Comparison of ENCODE assay signal across 12 cellular contexts in genomic region chr1:232509570-232509969, GRCh38.
DNase-seq lines count a peak whose midpoint lies in the region; ATAC-seq and TF ChIP-seq lines count a peak whose summit lies in the region.
"Had no signal": no experiment of that assay in that cellular context is flagged by ENCODE, and none has a peak within 500 bp of the region (broad histone marks: within the 10 kb centered on the region; RNA-seq: fewer than 3 reads in every experiment).

No MANE protein-coding gene starts in this region.

- H3K4me3 Mint-ChIP-seq in GM23338, result no peak overlapping the region
- H3K4me3 Mint-ChIP-seq: activated T-cell treated with anti-CD3 and anti-CD28 coated beads, Interleukin-2, amount 50 U/mL, for 4 hours; stimulated activated naive CD8-positive, alpha-beta T cell treated with anti-CD3 and anti-CD28 coated beads, Interleukin-15, amount 100 ng/mL, for 72 hours had no signal

- DNase-seq in GM23338 (ENCODE audit: low spot score) (peak; percentile 20), astrocyte of the hippocampus (ENCODE audit: low read depth, low spot score) (peak; percentile 30), left ventricle myocardium inferior (peak; percentile 38), pons (ENCODE audit: low spot score) (peak; percentile 37), cerebellar nuclear complex (lab: John Stamatoyannopoulos, UW) (no peak)
- no peak for DNase-seq in activated CD8-positive, alpha-beta memory T cell treated with anti-CD3 and anti-CD28 coated beads, Interleukin-2, amount 50 U/mL, for 4 hours
- DNase-seq in activated CD4-positive, CD25-positive, alpha-beta regulatory T cell (lab: John Stamatoyannopoulos, UW), result no peak
- DNase-seq: activated T-cell treated with anti-CD3 and anti-CD28 coated beads, Interleukin-2, amount 50 U/mL, for 4 hours; EL; stimulated activated naive CD8-positive, alpha-beta T cell treated with anti-CD3 and anti-CD28 coated beads, Interleukin-15, amount 100 ng/mL, for 72 hours had no signal

- H3K36me3 Mint-ChIP-seq in GM23338 (ENCODE audit: low read depth), result peaks cover under 1% of the 10 kb centered on the region; the same call in 1 of the 3 replicates

- H3K27ac Mint-ChIP-seq in GM23338, result no peak overlapping the region
- H3K27ac Mint-ChIP-seq: stimulated activated naive CD8-positive, alpha-beta T cell treated with anti-CD3 and anti-CD28 coated beads, Interleukin-15, amount 100 ng/mL, for 72 hours had no signal

- peaks cover 6% of the 10 kb centered on the region for H3K27me3 Mint-ChIP-seq in GM23338 (ENCODE audit: insufficient read depth, low read depth, poor library complexity)

- intact Hi-C loops in left ventricle myocardium inferior (cut with micrococcal nuclease), result no loop called here

- no peak overlapping the region for H3K4me2 ChIP-seq in GM23338
- H3K4me2 ChIP-seq: hepatocyte had no signal

- TF ChIP-seq CTCF in GM23338 (conservative IDR thresholded peaks at IDR 0.05; ENCODE audit: low read depth in 2 of 2), result no peak
- TF ChIP-seq CTCF in left ventricle myocardium inferior (IDR thresholded peaks at IDR 0.05; ENCODE audit: borderline replicate concordance), result peak; percentile 24

- no peaks in the 10 kb centered on the region for H3K27me3 ChIP-seq in GM23338 (ENCODE audit: insufficient read depth)
- no peaks in the 10 kb centered on the region for H3K27me3 ChIP-seq in left ventricle myocardium inferior (ENCODE audit: low read depth)
- H3K27me3 ChIP-seq: hepatocyte had no signal

- H3K79me2 ChIP-seq in GM23338 (replicated peaks; ENCODE audit: insufficient read depth), result 0 out of 2 replicates have a peak, but pooled peaks cover 6% of the 10 kb centered on the region

- peaks cover 46% of the 10 kb centered on the region for H3K4me1 Mint-ChIP-seq in GM23338

- no peak overlapping the region for H3K4me3 ChIP-seq in GM23338
- peak overlapping the region; percentile 31 for H3K4me3 ChIP-seq in left ventricle myocardium inferior
- H3K4me3 ChIP-seq: hepatocyte had no signal

- H3K9me3 ChIP-seq in left ventricle myocardium inferior (replicated peaks), result no peaks in the 10 kb centered on the region

- H3K36me3 ChIP-seq in GM23338 (ENCODE audit: insufficient read depth), result no peaks in the 10 kb centered on the region
- peaks cover 13% of the 10 kb centered on the region for H3K36me3 ChIP-seq in left ventricle myocardium inferior

- H3K9me2 ChIP-seq in GM23338 (ENCODE audit: insufficient read depth), result no peaks in the 10 kb centered on the region

- H3K4me1 ChIP-seq in GM23338 (ENCODE audit: insufficient read depth) (peaks cover 17% of the 10 kb centered on the region), left ventricle myocardium inferior (peaks cover 82% of the 10 kb centered on the region)

- H4K20me1 ChIP-seq in GM23338 (replicated peaks; ENCODE audit: insufficient read depth), result no peaks in the 10 kb centered on the region; the same call in 1 of the 2 replicates

- H3F3A ChIP-seq in GM23338 (replicated peaks; ENCODE audit: low read depth), result no peaks in the 10 kb centered on the region

- ATAC-seq in GM23338, result peak; percentile 65
- no peak for ATAC-seq in GM19452 (IDR thresholded peaks at IDR 0.05; ENCODE audit: unreplicated experiment)
- ATAC-seq: activated T-cell treated with anti-CD3 and anti-CD28 coated beads, Interleukin-2, amount 50 U/mL, for 4 hours; stimulated activated naive CD8-positive, alpha-beta T cell treated with anti-CD3 and anti-CD28 coated beads, Interleukin-15, amount 100 ng/mL, for 72 hours had no signal

- no peaks in the 10 kb centered on the region for H3K9me3 Mint-ChIP-seq in GM23338
- H3K9me3 Mint-ChIP-seq: activated T-cell treated with anti-CD3 and anti-CD28 coated beads, Interleukin-2, amount 50 U/mL, for 4 hours; stimulated activated naive CD8-positive, alpha-beta T cell treated with anti-CD3 and anti-CD28 coated beads, Interleukin-15, amount 100 ng/mL, for 72 hours had no signal

- H2AFZ ChIP-seq in GM23338, result no peak overlapping the region
- H2AFZ ChIP-seq: hepatocyte had no signal

- no peak overlapping the region for H3K27ac ChIP-seq in GM23338 (ENCODE audit: low read depth)
- H3K27ac ChIP-seq in left ventricle myocardium inferior (replicated peaks), result peak overlapping the region; percentile 62
- H3K27ac ChIP-seq: hepatocyte had no signal

TF ChIP-seq in GM23338, 12 proteins besides CTCF, POLR2A, EP300 and RAD21 (continues in another document):
- TF ChIP-seq ZNF331 (CRISPR knock-in tag; IDR thresholded peaks at IDR 0.05; ENCODE audit: low read depth) (no peak), EZH2 (IDR thresholded peaks at IDR 0.05; ENCODE audit: low read depth, unreplicated experiment) (no peak), STAT1 (IDR thresholded peaks at IDR 0.05; ENCODE audit: unreplicated experiment) (no peak), NANOG (IDR thresholded peaks at IDR 0.05; ENCODE audit: borderline replicate concordance) (no peak), EZH2phosphoT487 (IDR thresholded peaks at IDR 0.05; ENCODE audit: unreplicated experiment) (no peak), ETS1 (IDR thresholded peaks at IDR 0.05) (no peak), ZNF462 (CRISPR knock-in tag; IDR thresholded peaks at IDR 0.05) (no peak), JUNB (IDR thresholded peaks at IDR 0.05; ENCODE audit: unreplicated experiment) (no peak), ZNF114 (CRISPR knock-in tag; IDR thresholded peaks at IDR 0.05) (no peak), POLR2AphosphoS5 (IDR thresholded peaks at IDR 0.05; ENCODE audit: low read depth) (no peak), CREB1 (CRISPR knock-in tag; IDR thresholded peaks at IDR 0.05; ENCODE audit: low read depth) (no peak)

Comparison
In these comparisons a context has a peak if more than half of its experiments do, and no peak if none do; other contexts are left out.
1. DNase-seq: peak in GM23338 (single experiment), astrocyte of the hippocampus (single experiment), left ventricle myocardium inferior (single experiment) and pons (single experiment); none in activated CD8-positive, alpha-beta memory T cell treated with anti-CD3 and anti-CD28 coated beads, Interleukin-2, amount 50 U/mL, for 4 hours (single experiment), activated CD4-positive, CD25-positive, alpha-beta regulatory T cell (0 of 4) and cerebellar nuclear complex (0 of 2).